ENCODE assay signal across 24 cellular contexts in genomic region chr4:89614155-89614554, GRCh38.
A peak's percentile ranks its signal among the peaks of the same experiment; 100 is the strongest.
DNase-seq lines count a peak whose midpoint lies in the region; ATAC-seq and TF ChIP-seq lines count a peak whose summit lies in the region.
"Had no signal": no experiment of that assay in that cellular context is flagged by ENCODE, and none has a peak within 500 bp of the region (broad histone marks: within the 10 kb centered on the region; RNA-seq: fewer than 3 reads in every experiment).

No MANE protein-coding gene starts in this region.

- H3K23ac ChIP-seq in mesendoderm (ENCODE audit: low read length): no peak overlapping the region

- no peak overlapping the region for H2BK5ac ChIP-seq in mesendoderm (ENCODE audit: low read length)

- no peak overlapping the region for H2BK120ac ChIP-seq in mesendoderm (ENCODE audit: low read depth, low read length)

- H3K4me3 Mint-ChIP-seq in WTC11: no peak overlapping the region
- no peak overlapping the region for H3K4me3 Mint-ChIP-seq in endodermal cell
- H3K4me3 Mint-ChIP-seq: CD14-positive monocyte; CD4-positive, alpha-beta memory T cell; CD4-positive, CD25-positive, alpha-beta regulatory T cell; CD8-positive, alpha-beta memory T cell had no signal

- H3K27me3 ChIP-seq in endodermal cell (ENCODE audit: control insufficient read depth, insufficient read depth, low read length, poor library complexity, severe bottlenecking) (no peaks in the 10 kb centered on the region), mesendoderm (ENCODE audit: insufficient read depth, low read length, poor library complexity) (no peaks in the 10 kb centered on the region)
- H3K27me3 ChIP-seq: BE2C, BLaER1 had no signal

- H4K8ac ChIP-seq in mesendoderm (ENCODE audit: low read depth, low read length): no peak overlapping the region

- peaks cover 21% of the 10 kb centered on the region for H3K9me3 Mint-ChIP-seq in WTC11
- peaks cover 39% of the 10 kb centered on the region for H3K9me3 Mint-ChIP-seq in endodermal cell
- H3K9me3 Mint-ChIP-seq: CD4-positive, alpha-beta memory T cell; CD8-positive, alpha-beta memory T cell had no signal

- DNase-seq in WTC11 (ENCODE audit: low spot score) (no peak), endodermal cell (peak; percentile 62), mesendoderm (peak; percentile 89), amygdala (lab: John Stamatoyannopoulos, UW) (no peak), NCI-H1417 (lab: John Stamatoyannopoulos, UW) (no peak)
- no peak for DNase-seq in activated CD4-positive, alpha-beta T cell treated with anti-CD3 and anti-CD28 coated beads for 48 hours
- DNase-seq: 8988T; ACHN; BE2C; C1 segment of cervical spinal cord; CD4-positive, alpha-beta memory T cell; CD4-positive, CD25-positive, alpha-beta regulatory T cell; CD8-positive, alpha-beta memory T cell; COR-L47; DMS 273 treated with DMSO at 0.1 percent for 48 hours; DMS153; DMS53; DMS79; DND-41; EL; GDM1 had no signal

- no peak overlapping the region for H3K18ac ChIP-seq in mesendoderm (ENCODE audit: low read length)

- H3K36me3 ChIP-seq in endodermal cell (ENCODE audit: control insufficient read depth, insufficient read depth, low read length): no peaks in the 10 kb centered on the region
- no peaks in the 10 kb centered on the region for H3K36me3 ChIP-seq in mesendoderm (ENCODE audit: control insufficient read depth, insufficient read depth, low read length)
- H3K36me3 ChIP-seq: BE2C, BLaER1 had no signal

- H3K36me3 Mint-ChIP-seq in WTC11: no peaks in the 10 kb centered on the region
- H3K36me3 Mint-ChIP-seq in endodermal cell (ENCODE audit: low read depth): peaks cover 21% of the 10 kb centered on the region
- H3K36me3 Mint-ChIP-seq: CD14-positive monocyte; CD4-positive, alpha-beta memory T cell; CD4-positive, CD25-positive, alpha-beta regulatory T cell; CD8-positive, alpha-beta memory T cell had no signal

- H3K27ac Mint-ChIP-seq in WTC11 (no peak overlapping the region), endodermal cell (peak overlapping the region; percentile 45)
- H3K27ac Mint-ChIP-seq: CD14-positive monocyte; CD4-positive, alpha-beta memory T cell had no signal

- POLR2A ChIA-PET in WTC11 (lab: Charles Lee): no interaction called here

- H3K4me2 ChIP-seq in mesendoderm (ENCODE audit: low read length): no peak overlapping the region
- H3K4me2 ChIP-seq: BLaER1 had no signal

- H3K9me3 ChIP-seq in endodermal cell (ENCODE audit: control insufficient read depth, low read length): peaks cover 29% of the 10 kb centered on the region
- H3K9me3 ChIP-seq: BE2C, BLaER1 had no signal

- peak; percentile 65 for ATAC-seq in WTC11
- ATAC-seq: GM12878 had no signal

- no peak overlapping the region for H3K56ac ChIP-seq in mesendoderm (ENCODE audit: low read length)

- H3K79me1 ChIP-seq in mesendoderm (ENCODE audit: low read length): no peaks in the 10 kb centered on the region

- H4K5ac ChIP-seq in mesendoderm (ENCODE audit: low read length): no peak overlapping the region

- H3K27ac ChIP-seq in endodermal cell (ENCODE audit: low read depth, low read length) (no peak overlapping the region), mesendoderm (ENCODE audit: low read depth, low read length) (no peak overlapping the region)
- H3K27ac ChIP-seq: BLaER1 had no signal

- no peak overlapping the region for H2BK15ac ChIP-seq in mesendoderm (replicated peaks; ENCODE audit: low read depth)

- H3K9ac ChIP-seq in endodermal cell (ENCODE audit: extremely low read depth, low read length, poor library complexity, severe bottlenecking): no peak overlapping the region
- H3K9ac ChIP-seq in mesendoderm (ENCODE audit: low read length): no peak overlapping the region
- H3K9ac ChIP-seq: BLaER1 had no signal

- TF ChIP-seq CTCF in WTC11 (IDR thresholded peaks at IDR 0.05) (no peak), endodermal cell (conservative IDR thresholded peaks at IDR 0.05) (no peak)

- CTCF ChIA-PET in WTC11 (lab: Charles Lee): interaction anchor here (0.6 to 1.4 kb wide), 3 partner anchors 27 to 44 kb away, joined by 3 to 5 read pairs (median 3); no protein-coding TSS in a partner anchor

- H3K4me1 Mint-ChIP-seq in WTC11 (peaks cover 16% of the 10 kb centered on the region), endodermal cell (peaks cover 44% of the 10 kb centered on the region)
- H3K4me1 Mint-ChIP-seq: CD14-positive monocyte had no signal

- H3K79me2 ChIP-seq in mesendoderm (ENCODE audit: control insufficient read depth, insufficient read depth, low read length): no peaks in the 10 kb centered on the region

- peaks cover 3% of the 10 kb centered on the region; the same call in 1 of the 2 replicates for H3K27me3 Mint-ChIP-seq in WTC11 (ENCODE audit: low read depth)
- H3K27me3 Mint-ChIP-seq in endodermal cell (ENCODE audit: insufficient read depth): peaks cover 6% of the 10 kb centered on the region
- H3K27me3 Mint-ChIP-seq: CD4-positive, alpha-beta memory T cell; CD4-positive, CD25-positive, alpha-beta regulatory T cell had no signal

- H3K4ac ChIP-seq in mesendoderm (ENCODE audit: low read depth, low read length): no peak overlapping the region

- H3K4me3 ChIP-seq in endodermal cell (ENCODE audit: low read length) (peak overlapping the region; percentile 56), mesendoderm (ENCODE audit: low read length) (no peak overlapping the region)
- H3K4me3 ChIP-seq: BLaER1, GM12878 had no signal

- no peak overlapping the region for H2AK5ac ChIP-seq in mesendoderm (ENCODE audit: low read length)

- H3K4me1 ChIP-seq in endodermal cell (ENCODE audit: control insufficient read depth, insufficient read depth, low read length) (peaks cover 4% of the 10 kb centered on the region), mesendoderm (ENCODE audit: control insufficient read depth, low read depth, low read length) (no peaks in the 10 kb centered on the region)
- H3K4me1 ChIP-seq: BE2C had no signal

TF ChIP-seq in WTC11, 78 proteins besides CTCF, POLR2A, EP300 and RAD21:
- TF ChIP-seq NFATC4 (CRISPR knock-in tag; IDR thresholded peaks at IDR 0.05) (no peak), USF2 (CRISPR knock-in tag; IDR thresholded peaks at IDR 0.05) (no peak), SOX15 (CRISPR knock-in tag; IDR thresholded peaks at IDR 0.05) (no peak), AR (CRISPR knock-in tag; IDR thresholded peaks at IDR 0.05) (no peak)

Comparison
In these comparisons a context has a peak if more than half of its experiments do, and no peak if none do; other contexts are left out.
1. DNase-seq: peak in endodermal cell (single experiment) and mesendoderm (single experiment); none in WTC11 (single experiment), activated CD4-positive, alpha-beta T cell treated with anti-CD3 and anti-CD28 coated beads for 48 hours (single experiment), amygdala (0 of 56) and NCI-H1417 (0 of 3).